Comparison of ENCODE assay signal across 2 cellular contexts in the genomic region with DNA sequence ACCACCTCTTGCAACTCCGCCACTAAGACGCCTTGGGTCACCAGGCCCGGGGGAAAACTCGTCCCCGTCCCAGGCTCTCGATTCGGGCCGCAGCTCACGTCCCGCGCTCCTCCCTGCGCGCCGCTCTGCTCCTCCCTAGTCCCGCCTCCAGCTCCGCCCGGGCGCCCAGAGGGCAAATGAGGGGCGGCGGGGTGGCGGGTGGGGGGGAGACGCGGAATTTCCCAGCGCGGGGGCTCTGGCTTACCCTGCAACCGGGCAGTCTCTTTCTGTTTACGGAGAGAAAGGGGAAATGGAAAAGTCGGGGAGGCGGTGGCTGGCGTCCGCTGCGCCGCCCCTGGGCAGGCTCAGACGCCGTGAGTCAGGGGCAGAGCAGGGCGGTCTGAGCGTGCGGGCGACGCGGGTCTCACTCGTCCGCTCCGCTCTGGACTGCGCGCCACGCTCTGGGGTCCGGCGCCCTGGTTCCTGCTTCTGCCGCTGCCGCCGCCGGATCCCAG.
TF ChIP-seq lines count a peak whose summit lies in the region.

A gene (plus strand): TSS at position 406 of the 494 bp plus-strand sequence. CDS start 4,755 bp downstream, outside the sequence.

TF ChIP-seq in HEK293, 187 proteins besides CTCF, POLR2A, EP300 and RAD21 (continued from another document and continues in another):
- TF ChIP-seq, protein P1, sequence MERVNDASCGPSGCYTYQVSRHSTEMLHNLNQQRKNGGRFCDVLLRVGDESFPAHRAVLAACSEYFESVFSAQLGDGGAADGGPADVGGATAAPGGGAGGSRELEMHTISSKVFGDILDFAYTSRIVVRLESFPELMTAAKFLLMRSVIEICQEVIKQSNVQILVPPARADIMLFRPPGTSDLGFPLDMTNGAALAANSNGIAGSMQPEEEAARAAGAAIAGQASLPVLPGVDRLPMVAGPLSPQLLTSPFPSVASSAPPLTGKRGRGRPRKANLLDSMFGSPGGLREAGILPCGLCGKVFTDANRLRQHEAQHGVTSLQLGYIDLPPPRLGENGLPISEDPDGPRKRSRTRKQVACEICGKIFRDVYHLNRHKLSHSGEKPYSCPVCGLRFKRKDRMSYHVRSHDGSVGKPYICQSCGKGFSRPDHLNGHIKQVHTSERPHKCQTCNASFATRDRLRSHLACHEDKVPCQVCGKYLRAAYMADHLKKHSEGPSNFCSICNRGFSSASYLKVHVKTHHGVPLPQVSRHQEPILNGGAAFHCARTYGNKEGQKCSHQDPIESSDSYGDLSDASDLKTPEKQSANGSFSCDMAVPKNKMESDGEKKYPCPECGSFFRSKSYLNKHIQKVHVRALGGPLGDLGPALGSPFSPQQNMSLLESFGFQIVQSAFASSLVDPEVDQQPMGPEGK (tag by site-specific recombination; IDR thresholded peaks at IDR 0.05) = peak; percentile 85
- TF ChIP-seq ZSCAN23 (tag by site-specific recombination; IDR thresholded peaks at IDR 0.05) (no peak), KLF10 (tag by site-specific recombination; IDR thresholded peaks at IDR 0.05) (no peak), ZNF530 (tag by site-specific recombination; IDR thresholded peaks at IDR 0.05; ENCODE audit: low read depth) (no peak), ZNF274 (IDR thresholded peaks at IDR 0.05; ENCODE audit: low read length) (no peak), ZNF274 (tag by site-specific recombination; IDR thresholded peaks at IDR 0.05; ENCODE audit: borderline replicate concordance) (no peak), SCRT2 (tag by site-specific recombination; IDR thresholded peaks at IDR 0.05) (no peak), ZNF792 (tag by site-specific recombination; IDR thresholded peaks at IDR 0.05) (no peak), GLIS1 (tag by site-specific recombination; IDR thresholded peaks at IDR 0.05) (no peak), ZNF501 (tag by site-specific recombination; IDR thresholded peaks at IDR 0.05) (no peak; the same call in 1 of the 2 replicates), EGR2 (tag by site-specific recombination; IDR thresholded peaks at IDR 0.05; ENCODE audit: low read depth) (no peak; the same call in 1 of the 2 replicates), REPIN1 (tag by site-specific recombination; IDR thresholded peaks at IDR 0.05; ENCODE audit: low read depth) (no peak), PRDM1 (tag by site-specific recombination; IDR thresholded peaks at IDR 0.05) (peak; percentile 57), ZNF37A (tag by site-specific recombination; IDR thresholded peaks at IDR 0.05) (no peak), ZNF426 (tag by site-specific recombination; IDR thresholded peaks at IDR 0.05) (no peak), ZNF624 (tag by site-specific recombination; IDR thresholded peaks at IDR 0.05) (no peak), ZNF394 (tag by site-specific recombination; IDR thresholded peaks at IDR 0.05; ENCODE audit: borderline replicate concordance) (peak; percentile 89; the same call in 1 of the 2 replicates), ZNF140 (tag by site-specific recombination; IDR thresholded peaks at IDR 0.05) (no peak), ZNF133 (tag by site-specific recombination; IDR thresholded peaks at IDR 0.05) (no peak), ZNF335 (tag by site-specific recombination; conservative IDR thresholded peaks at IDR 0.05) (peak; percentile 4; the same call in 1 of the 2 replicates), GLI2 (tag by site-specific recombination; IDR thresholded peaks at IDR 0.05; ENCODE audit: borderline replicate concordance, low read depth) (no peak), ZNF664 (tag by site-specific recombination; IDR thresholded peaks at IDR 0.05) (no peak)
- TF ChIP-seq, protein P2, sequence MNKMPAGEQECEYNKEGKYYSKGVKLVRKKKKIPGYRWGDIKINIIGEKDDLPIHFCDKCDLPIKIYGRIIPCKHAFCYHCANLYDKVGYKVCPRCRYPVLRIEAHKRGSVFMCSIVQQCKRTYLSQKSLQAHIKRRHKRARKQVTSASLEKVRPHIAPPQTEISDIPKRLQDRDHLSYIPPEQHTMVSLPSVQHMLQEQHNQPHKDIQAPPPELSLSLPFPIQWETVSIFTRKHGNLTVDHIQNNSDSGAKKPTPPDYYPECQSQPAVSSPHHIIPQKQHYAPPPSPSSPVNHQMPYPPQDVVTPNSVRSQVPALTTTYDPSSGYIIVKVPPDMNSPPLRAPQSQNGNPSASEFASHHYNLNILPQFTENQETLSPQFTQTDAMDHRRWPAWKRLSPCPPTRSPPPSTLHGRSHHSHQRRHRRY (tag by site-specific recombination; IDR thresholded peaks at IDR 0.05) = no peak
- TF ChIP-seq, protein P3, sequence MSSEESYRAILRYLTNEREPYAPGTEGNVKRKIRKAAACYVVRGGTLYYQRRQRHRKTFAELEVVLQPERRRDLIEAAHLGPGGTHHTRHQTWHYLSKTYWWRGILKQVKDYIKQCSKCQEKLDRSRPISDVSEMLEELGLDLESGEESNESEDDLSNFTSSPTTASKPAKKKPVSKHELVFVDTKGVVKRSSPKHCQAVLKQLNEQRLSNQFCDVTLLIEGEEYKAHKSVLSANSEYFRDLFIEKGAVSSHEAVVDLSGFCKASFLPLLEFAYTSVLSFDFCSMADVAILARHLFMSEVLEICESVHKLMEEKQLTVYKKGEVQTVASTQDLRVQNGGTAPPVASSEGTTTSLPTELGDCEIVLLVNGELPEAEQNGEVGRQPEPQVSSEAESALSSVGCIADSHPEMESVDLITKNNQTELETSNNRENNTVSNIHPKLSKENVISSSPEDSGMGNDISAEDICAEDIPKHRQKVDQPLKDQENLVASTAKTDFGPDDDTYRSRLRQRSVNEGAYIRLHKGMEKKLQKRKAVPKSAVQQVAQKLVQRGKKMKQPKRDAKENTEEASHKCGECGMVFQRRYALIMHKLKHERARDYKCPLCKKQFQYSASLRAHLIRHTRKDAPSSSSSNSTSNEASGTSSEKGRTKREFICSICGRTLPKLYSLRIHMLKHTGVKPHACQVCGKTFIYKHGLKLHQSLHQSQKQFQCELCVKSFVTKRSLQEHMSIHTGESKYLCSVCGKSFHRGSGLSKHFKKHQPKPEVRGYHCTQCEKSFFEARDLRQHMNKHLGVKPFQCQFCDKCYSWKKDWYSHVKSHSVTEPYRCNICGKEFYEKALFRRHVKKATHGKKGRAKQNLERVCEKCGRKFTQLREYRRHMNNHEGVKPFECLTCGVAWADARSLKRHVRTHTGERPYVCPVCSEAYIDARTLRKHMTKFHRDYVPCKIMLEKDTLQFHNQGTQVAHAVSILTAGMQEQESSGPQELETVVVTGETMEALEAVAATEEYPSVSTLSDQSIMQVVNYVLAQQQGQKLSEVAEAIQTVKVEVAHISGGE (tag by site-specific recombination; conservative IDR thresholded peaks at IDR 0.05; ENCODE audit: low read depth) = peak; percentile 72

TF ChIP-seq in GM12878, 131 proteins besides CTCF, POLR2A, EP300 and RAD21 (continued from another document):
- TF ChIP-seq, protein P4, sequence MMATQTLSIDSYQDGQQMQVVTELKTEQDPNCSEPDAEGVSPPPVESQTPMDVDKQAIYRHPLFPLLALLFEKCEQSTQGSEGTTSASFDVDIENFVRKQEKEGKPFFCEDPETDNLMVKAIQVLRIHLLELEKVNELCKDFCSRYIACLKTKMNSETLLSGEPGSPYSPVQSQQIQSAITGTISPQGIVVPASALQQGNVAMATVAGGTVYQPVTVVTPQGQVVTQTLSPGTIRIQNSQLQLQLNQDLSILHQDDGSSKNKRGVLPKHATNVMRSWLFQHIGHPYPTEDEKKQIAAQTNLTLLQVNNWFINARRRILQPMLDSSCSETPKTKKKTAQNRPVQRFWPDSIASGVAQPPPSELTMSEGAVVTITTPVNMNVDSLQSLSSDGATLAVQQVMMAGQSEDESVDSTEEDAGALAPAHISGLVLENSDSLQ (IDR thresholded peaks at IDR 0.05) = peak; percentile 43; the same call in 1 of the 2 replicates
- TF ChIP-seq MTA3 (IDR thresholded peaks at IDR 0.05; ENCODE audit: borderline replicate concordance, low read length) (no peak), CBX5 (IDR thresholded peaks at IDR 0.05; ENCODE audit: low read depth) (0 out of 2 replicates have a peak, but pooled peaks have one; percentile 43), KAT2A (conservative IDR thresholded peaks at IDR 0.05; ENCODE audit: control insufficient read depth, low read depth, low read length) (no peak), SREBF2 (IDR thresholded peaks at IDR 0.05; ENCODE audit: low read length) (no peak), TCF12 (IDR thresholded peaks at IDR 0.05; ENCODE audit: low read depth, low read length) (0 out of 2 replicates have a peak, but pooled peaks have one; percentile 31), KLF5 (IDR thresholded peaks at IDR 0.05; ENCODE audit: partially characterized antibody) (peak; percentile 80), IKZF2 (IDR thresholded peaks at IDR 0.05) (peak; percentile 83 to 87), CHD1 (IDR thresholded peaks at IDR 0.05; ENCODE audit: low read depth, low read length) (no peak), HDAC6 (IDR thresholded peaks at IDR 0.05; ENCODE audit: unreplicated experiment) (no peak), HDGF (IDR thresholded peaks at IDR 0.05) (peak; percentile 89), BHLHE40 (IDR thresholded peaks at IDR 0.05; ENCODE audit: borderline replicate concordance in 1 of 2, low read depth in 2 of 2, low read length in 1 of 2) (peak; percentile 23 to 39; a peak in 2 of 4 replicates), STAT1 (conservative IDR thresholded peaks at IDR 0.05) (peak; percentile 90; the same call in 1 of the 2 replicates), NR2F1 (conservative IDR thresholded peaks at IDR 0.05) (0 out of 2 replicates have a peak, but pooled peaks have one; percentile 73), MYB (IDR thresholded peaks at IDR 0.05; ENCODE audit: borderline replicate concordance, low read depth, low read length) (no peak), SRF (IDR thresholded peaks at IDR 0.05; ENCODE audit: low read depth in 2 of 2, low read length in 2 of 2) (no peak), ZNF274 (IDR thresholded peaks at IDR 0.05; ENCODE audit: insufficient read depth, insufficient read length) (no peak), ZZZ3 (IDR thresholded peaks at IDR 0.05; ENCODE audit: control insufficient read depth, insufficient read length, low read depth) (no peak), DPF2 (IDR thresholded peaks at IDR 0.05) (no peak), RUNX3 (IDR thresholded peaks at IDR 0.05; ENCODE audit: low read length) (peak; percentile 35), FOXK2 (IDR thresholded peaks at IDR 0.05) (no peak), KDM1A (IDR thresholded peaks at IDR 0.05; ENCODE audit: borderline replicate concordance) (no peak)
- TF ChIP-seq, protein P5, sequence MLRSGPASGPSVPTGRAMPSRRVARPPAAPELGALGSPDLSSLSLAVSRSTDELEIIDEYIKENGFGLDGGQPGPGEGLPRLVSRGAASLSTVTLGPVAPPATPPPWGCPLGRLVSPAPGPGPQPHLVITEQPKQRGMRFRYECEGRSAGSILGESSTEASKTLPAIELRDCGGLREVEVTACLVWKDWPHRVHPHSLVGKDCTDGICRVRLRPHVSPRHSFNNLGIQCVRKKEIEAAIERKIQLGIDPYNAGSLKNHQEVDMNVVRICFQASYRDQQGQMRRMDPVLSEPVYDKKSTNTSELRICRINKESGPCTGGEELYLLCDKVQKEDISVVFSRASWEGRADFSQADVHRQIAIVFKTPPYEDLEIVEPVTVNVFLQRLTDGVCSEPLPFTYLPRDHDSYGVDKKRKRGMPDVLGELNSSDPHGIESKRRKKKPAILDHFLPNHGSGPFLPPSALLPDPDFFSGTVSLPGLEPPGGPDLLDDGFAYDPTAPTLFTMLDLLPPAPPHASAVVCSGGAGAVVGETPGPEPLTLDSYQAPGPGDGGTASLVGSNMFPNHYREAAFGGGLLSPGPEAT (IDR thresholded peaks at IDR 0.05; ENCODE audit: low read depth) = peak; percentile 63; the same call in 1 of the 2 replicates
- TF ChIP-seq, protein P6, sequence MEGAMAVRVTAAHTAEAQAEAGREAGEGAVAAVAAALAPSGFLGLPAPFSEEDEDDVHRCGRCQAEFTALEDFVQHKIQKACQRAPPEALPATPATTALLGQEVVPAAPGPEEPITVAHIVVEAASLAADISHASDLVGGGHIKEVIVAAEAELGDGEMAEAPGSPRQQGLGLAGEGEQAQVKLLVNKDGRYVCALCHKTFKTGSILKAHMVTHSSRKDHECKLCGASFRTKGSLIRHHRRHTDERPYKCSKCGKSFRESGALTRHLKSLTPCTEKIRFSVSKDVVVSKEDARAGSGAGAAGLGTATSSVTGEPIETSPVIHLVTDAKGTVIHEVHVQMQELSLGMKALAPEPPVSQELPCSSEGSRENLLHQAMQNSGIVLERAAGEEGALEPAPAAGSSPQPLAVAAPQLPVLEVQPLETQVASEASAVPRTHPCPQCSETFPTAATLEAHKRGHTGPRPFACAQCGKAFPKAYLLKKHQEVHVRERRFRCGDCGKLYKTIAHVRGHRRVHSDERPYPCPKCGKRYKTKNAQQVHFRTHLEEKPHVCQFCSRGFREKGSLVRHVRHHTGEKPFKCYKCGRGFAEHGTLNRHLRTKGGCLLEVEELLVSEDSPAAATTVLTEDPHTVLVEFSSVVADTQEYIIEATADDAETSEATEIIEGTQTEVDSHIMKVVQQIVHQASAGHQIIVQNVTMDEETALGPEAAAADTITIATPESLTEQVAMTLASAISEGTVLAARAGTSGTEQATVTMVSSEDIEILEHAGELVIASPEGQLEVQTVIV (IDR thresholded peaks at IDR 0.05; ENCODE audit: borderline replicate concordance, partially characterized antibody) = no peak
- TF ChIP-seq, protein P7, sequence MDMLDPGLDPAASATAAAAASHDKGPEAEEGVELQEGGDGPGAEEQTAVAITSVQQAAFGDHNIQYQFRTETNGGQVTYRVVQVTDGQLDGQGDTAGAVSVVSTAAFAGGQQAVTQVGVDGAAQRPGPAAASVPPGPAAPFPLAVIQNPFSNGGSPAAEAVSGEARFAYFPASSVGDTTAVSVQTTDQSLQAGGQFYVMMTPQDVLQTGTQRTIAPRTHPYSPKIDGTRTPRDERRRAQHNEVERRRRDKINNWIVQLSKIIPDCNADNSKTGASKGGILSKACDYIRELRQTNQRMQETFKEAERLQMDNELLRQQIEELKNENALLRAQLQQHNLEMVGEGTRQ (IDR thresholded peaks at IDR 0.05; ENCODE audit: borderline replicate concordance, low read depth, low read length) = no peak
- TF ChIP-seq, protein P8, sequence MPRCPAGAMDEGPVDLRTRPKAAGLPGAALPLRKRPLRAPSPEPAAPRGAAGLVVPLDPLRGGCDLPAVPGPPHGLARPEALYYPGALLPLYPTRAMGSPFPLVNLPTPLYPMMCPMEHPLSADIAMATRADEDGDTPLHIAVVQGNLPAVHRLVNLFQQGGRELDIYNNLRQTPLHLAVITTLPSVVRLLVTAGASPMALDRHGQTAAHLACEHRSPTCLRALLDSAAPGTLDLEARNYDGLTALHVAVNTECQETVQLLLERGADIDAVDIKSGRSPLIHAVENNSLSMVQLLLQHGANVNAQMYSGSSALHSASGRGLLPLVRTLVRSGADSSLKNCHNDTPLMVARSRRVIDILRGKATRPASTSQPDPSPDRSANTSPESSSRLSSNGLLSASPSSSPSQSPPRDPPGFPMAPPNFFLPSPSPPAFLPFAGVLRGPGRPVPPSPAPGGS (IDR thresholded peaks at IDR 0.05; ENCODE audit: borderline replicate concordance, insufficient read depth, low read depth, low read length, poor library complexity, severe bottlenecking) = peak; percentile 4
